ENCODE assay signal across 8 cellular contexts in genomic region chr1:89994805-89995594, GRCh38. TPM values are rescaled to one million over a fixed set of nuclear protein-coding genes. Genes with fewer than 3 reads are reported as not detected.
DNase-seq lines count a peak whose midpoint lies in the region; ATAC-seq, FAIRE-seq and TF ChIP-seq lines count a peak whose summit lies in the region.

Gene ZNF326 (plus strand): TSS chr1:89995110. CDS start chr1:89995258, 148 bp downstream.

- peaks cover 37% of the 10 kb centered on the region for H3K4me1 ChIP-seq in body of pancreas
- peaks cover 5% of the 10 kb centered on the region; the same call in 1 of the 2 replicates for H3K4me1 ChIP-seq in iPS DF 6.9 (ENCODE audit: control insufficient read depth, insufficient read depth, low read length)
- H3K4me1 ChIP-seq in gastrocnemius medialis, result peaks cover 37 to 39% of the 10 kb centered on the region in 2 donors

- in situ Hi-C loops in gastrocnemius medialis (cut with MboI; ENCODE audit: low sequenced_read_pairs in 4 of 4), result loop anchor here in 1 of 4 donors (25.0 kb wide), 1 partner anchor 483 kb away; the partner anchor contains the start of gene LRRC8B

- H3K27me3 ChIP-seq in body of pancreas (no peaks in the 10 kb centered on the region), iPS DF 6.9 (ENCODE audit: control insufficient read depth, insufficient read depth, low read length) (no peaks in the 10 kb centered on the region), gastrocnemius medialis (no peaks in the 10 kb centered on the region)

- H3K27ac ChIP-seq in body of pancreas (peak within 1 kb of the TSS; percentile 94 to 99 (median 99)), iPS DF 6.9 (ENCODE audit: low read length) (no peak within 1 kb of the TSS), gastrocnemius medialis (peak within 1 kb of the TSS; percentile 86 to 100 (median 98))

- ATAC-seq in GM18519 (IDR thresholded peaks at IDR 0.05; ENCODE audit: low FRiP score, unreplicated experiment), result peak; percentile 92
- ATAC-seq in HG03060 (IDR thresholded peaks at IDR 0.05; ENCODE audit: low read depth, unreplicated experiment), result peak; percentile 67
- peak; percentile 97 for ATAC-seq in body of pancreas
- ATAC-seq in gastrocnemius medialis, result peak; percentile 91 to 92

- TF ChIP-seq POLR2A in body of pancreas (IDR thresholded peaks at IDR 0.05) (peak; percentile 98 to 99 (median 98)), gastrocnemius medialis (IDR thresholded peaks at IDR 0.05) (peak; percentile 97 to 98)

- H3K36me3 ChIP-seq in body of pancreas (replicated peaks in 1 of 2; ENCODE audit: insufficient read depth in 1 of 2, low read depth in 2 of 2) (no peaks in the 10 kb centered on the region), iPS DF 6.9 (ENCODE audit: control insufficient read depth, insufficient read depth, low read length) (no peaks in the 10 kb centered on the region; the same call in 1 of the 2 replicates), gastrocnemius medialis (no peaks in the 10 kb centered on the region)

- 0% methylated on average over 22 to 78 of the region's 88 CpGs for WGBS in body of pancreas, 2 donors
- WGBS in iPS DF 6.9 (ENCODE audit: insufficient coverage, insufficient read length), result no CpG with 5 or more reads among the region's 88 CpGs

- intact Hi-C loops in body of pancreas (cut with DNase I) (no loop called here), gastrocnemius medialis (cut with DNase I; ENCODE audit: low total_unique reads) (loop anchor here (5.0 to 10.0 kb wide), 2 partner anchors 173 to 470 kb away; partner anchors contain the start of genes LRRC8B and LRRC8D)

- DNase-seq in 8988T, result peak; percentile 88
- peak; percentile 94 for DNase-seq in NCI-H2107 treated with DMSO at 0.1 percent for 48 hours (lab: John Stamatoyannopoulos, UW; ENCODE audit: unreplicated experiment)
- DNase-seq in body of pancreas, result peak; percentile 96 to 98 (median 98)
- peak; percentile 89 for DNase-seq in iPS DF 6.9 (ENCODE audit: low read depth, low spot score)
- peak; percentile 91 to 95 for DNase-seq in gastrocnemius medialis

- peak within 1 kb of the TSS; percentile 71 for H3K4me3 ChIP-seq in body of pancreas
- peak within 1 kb of the TSS; percentile 96 for H3K4me3 ChIP-seq in iPS DF 6.9 (ENCODE audit: low read length)
- peak within 1 kb of the TSS; percentile 72 to 94 (median 88) for H3K4me3 ChIP-seq in gastrocnemius medialis

- TF ChIP-seq CTCF in body of pancreas (IDR thresholded peaks at IDR 0.05), result peak in 1 of 7 experiments; percentile 8
- TF ChIP-seq CTCF in gastrocnemius medialis (IDR thresholded peaks at IDR 0.05 in 4 of 5, conservative IDR thresholded peaks at IDR 0.05 in 1 of 5), result peak in 1 of 5 experiments; percentile 13

- FAIRE-seq in TTC549 (lab: Jason Lieb, UNC), result peak; percentile 34

- H3K9me3 ChIP-seq in body of pancreas (no peaks in the 10 kb centered on the region), iPS DF 6.9 (ENCODE audit: control insufficient read depth, insufficient read depth, low read length) (no peaks in the 10 kb centered on the region), gastrocnemius medialis (no peaks in the 10 kb centered on the region)

RNA-seq across cellular contexts. Expression of gene ZNF326, which starts in this region (rescaled TPM):
- total RNA-seq in body of pancreas (10 to 100 TPM; 24.1 to 28.7 TPM), gastrocnemius medialis (10 to 100 TPM in 2 of 4 donors, 1 to 10 TPM in 2; 5.8 to 10.8 (median 9.2) TPM)
